26 cellular contexts compared by ENCODE assay signal in the genomic region with DNA sequence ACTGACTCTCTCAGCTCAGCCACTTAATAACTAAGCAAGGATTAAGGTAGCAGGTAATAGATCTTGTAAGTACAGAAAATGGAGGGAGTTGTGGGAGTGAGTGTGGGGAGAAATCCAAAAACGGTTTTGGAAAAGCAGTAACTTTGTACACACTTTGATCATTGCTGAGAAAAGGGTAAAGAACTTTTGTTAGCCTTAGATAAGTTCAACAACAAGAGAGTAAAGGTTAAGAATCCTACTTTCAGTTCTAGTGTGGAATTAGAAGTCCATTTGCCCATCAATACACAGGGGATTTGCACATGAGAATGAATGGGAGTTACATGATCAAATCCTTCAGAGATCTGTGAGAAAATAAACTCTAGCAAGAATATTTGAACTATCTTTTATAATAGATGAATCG.
DNase-seq lines count a peak whose midpoint lies in the region; TF ChIP-seq lines count a peak whose summit lies in the region.
"Had no signal": no experiment of that assay in that cellular context is flagged by ENCODE, and none has a peak within 500 bp of the region (broad histone marks: within the 10 kb centered on the region; RNA-seq: fewer than 3 reads in every experiment).

No MANE protein-coding gene starts in this region.

- H3K36me3 ChIP-seq in liver (ENCODE audit: control insufficient read depth in 4 of 4, insufficient read depth in 3 of 4, low read depth in 1 of 4, low read length in 3 of 4) (no peaks in the 10 kb centered on the region), neural progenitor cell (no peaks in the 10 kb centered on the region), spleen (no peaks in the 10 kb centered on the region), WERI-Rb-1 (no peaks in the 10 kb centered on the region)
- H3K36me3 ChIP-seq: MG63 had no signal

- H3K4me1 ChIP-seq in liver (ENCODE audit: control insufficient read depth in 4 of 4, insufficient read depth in 4 of 4, low read length in 3 of 4) (peaks cover 3 to 17% (median 13%) of the 10 kb centered on the region in 4 donors), neural progenitor cell (peaks cover 79% of the 10 kb centered on the region), spleen (no peaks in the 10 kb centered on the region)

- peaks cover 4% of the 10 kb centered on the region for H3K9me3 Mint-ChIP-seq in neural progenitor cell
- H3K9me3 Mint-ChIP-seq in type B pancreatic cell = peaks cover 5% of the 10 kb centered on the region

- H3K4me1 Mint-ChIP-seq in neural progenitor cell (peaks cover 46% of the 10 kb centered on the region), type B pancreatic cell (ENCODE audit: unreplicated experiment) (peaks cover 14% of the 10 kb centered on the region)
- H3K4me1 Mint-ChIP-seq: CD4-positive, alpha-beta memory T cell had no signal

- no peak overlapping the region for H2AFZ ChIP-seq in neural progenitor cell (replicated peaks)

- intact Hi-C loops in dorsolateral prefrontal cortex (cut with DNase I) = loop anchor here in 1 of 2 donors (10.0 kb wide), 2 partner anchors 146 to 296 kb away; no protein-coding TSS in a partner anchor
- intact Hi-C loops in spleen (cut with DNase I; ENCODE audit: low total_unique reads) = no loop called here

- H3K9me3 ChIP-seq in liver (ENCODE audit: control insufficient read depth in 4 of 4, low read length in 3 of 4) (no peaks in the 10 kb centered on the region), neural progenitor cell (ENCODE audit: low read depth) (no peaks in the 10 kb centered on the region), spleen (no peaks in the 10 kb centered on the region), WERI-Rb-1 (ENCODE audit: severe bottlenecking) (no peaks in the 10 kb centered on the region)
- H3K9me3 ChIP-seq: MG63 had no signal

- no peaks in the 10 kb centered on the region for H3K79me2 ChIP-seq in neural progenitor cell (ENCODE audit: low read depth)

- H3K27ac ChIP-seq in dorsolateral prefrontal cortex = peak overlapping the region; percentile 66 to 97 (median 91)
- no peak overlapping the region for H3K27ac ChIP-seq in liver (ENCODE audit: low read depth in 1 of 2, low read length in 2 of 2)
- no peak overlapping the region for H3K27ac ChIP-seq in neural progenitor cell
- H3K27ac ChIP-seq in spleen = no peak overlapping the region
- no peak overlapping the region for H3K27ac ChIP-seq in WERI-Rb-1

- 48% methylated on average over 2 of the region's 2 CpGs for WGBS in liver
- WGBS in spleen, 5 donors = 62 to 67% (median 67%) methylated on average over 2 of the region's 2 CpGs

- peaks cover 3% of the 10 kb centered on the region for H3K27me3 Mint-ChIP-seq in neural progenitor cell (ENCODE audit: insufficient read depth, low read depth)
- H3K27me3 Mint-ChIP-seq in type B pancreatic cell = no peaks in the 10 kb centered on the region
- H3K27me3 Mint-ChIP-seq: CD4-positive, alpha-beta memory T cell had no signal

- POLR2A ChIA-PET in HEK293T (lab: Yijun Ruan, JAX) = no interaction called here

- H3K27me3 ChIP-seq in dorsolateral prefrontal cortex = no peaks in the 10 kb centered on the region
- peaks cover 0 to 4% (median 0%) of the 10 kb centered on the region in 4 donors for H3K27me3 ChIP-seq in liver (ENCODE audit: control insufficient read depth in 4 of 4, insufficient read depth in 4 of 4, low read length in 3 of 4)
- no peaks in the 10 kb centered on the region for H3K27me3 ChIP-seq in neural progenitor cell
- no peaks in the 10 kb centered on the region for H3K27me3 ChIP-seq in spleen (replicated peaks in 1 of 7)
- H3K27me3 ChIP-seq in WERI-Rb-1 (ENCODE audit: insufficient read depth, low read depth, severe bottlenecking) = peaks cover 58% of the 10 kb centered on the region
- H3K27me3 ChIP-seq: MG63 had no signal

- no peak for TF ChIP-seq RAD21 in liver (IDR thresholded peaks at IDR 0.05)

- H3K27ac Mint-ChIP-seq in neural progenitor cell (peak overlapping the region; percentile 93), type B pancreatic cell (no peak overlapping the region)
- H3K27ac Mint-ChIP-seq: CD4-positive, alpha-beta memory T cell had no signal

- DNase-seq in dorsolateral prefrontal cortex = no peak
- no peak for DNase-seq in neural progenitor cell (ENCODE audit: low spot score)
- DNase-seq in type B pancreatic cell (ENCODE audit: extremely low spot score, unreplicated experiment) = no peak
- no peak for DNase-seq in HEK293T (ENCODE audit: extremely low spot score)
- DNase-seq in spleen = no peak
- no peak for DNase-seq in DMS53 (lab: John Stamatoyannopoulos, UW)
- no peak for DNase-seq in WERI-Rb-1
- DNase-seq: C1 segment of cervical spinal cord; CD4-positive, alpha-beta memory T cell; COR-L47; DMS79; EL; GF-D8; H7; IMR-90; KG1; MG63; NCI-H1105 treated with DMSO at 0.1 percent for 48 hours; NCI-H146; NCI-H1930; NCI-H2107; NCI-H524 treated with DMSO at 0.1 percent for 48 hours; NCI-H82; NK-92 treated with Interleukin-12 subunit alpha and Interleukin-12 subunit beta, amount 100 ng/mL, for 24 hours; PC-3 had no signal

- no peak for TF ChIP-seq POLR2A in spleen (IDR thresholded peaks at IDR 0.05)

- H3K36me3 Mint-ChIP-seq in neural progenitor cell = peaks cover 5% of the 10 kb centered on the region
- no peaks in the 10 kb centered on the region for H3K36me3 Mint-ChIP-seq in type B pancreatic cell
- H3K36me3 Mint-ChIP-seq: CD4-positive, alpha-beta memory T cell had no signal

- peaks cover 33% of the 10 kb centered on the region for H3F3A ChIP-seq in neural progenitor cell (ENCODE audit: low read depth)

- H3K4me3 ChIP-seq in dorsolateral prefrontal cortex (peak overlapping the region in 5 of 59 donors; percentile 8 to 48 (median 37)), liver (ENCODE audit: low read depth in 1 of 3, low read length in 3 of 3) (no peak overlapping the region), neural progenitor cell (no peak overlapping the region), spleen (no peak overlapping the region), WERI-Rb-1 (ENCODE audit: low read depth, low read length) (no peak overlapping the region)
- H3K4me3 ChIP-seq: MG63 had no signal

- H3K4me3 Mint-ChIP-seq in neural progenitor cell (peak overlapping the region; percentile 17), type B pancreatic cell (peak overlapping the region; percentile 53)
- H3K4me3 Mint-ChIP-seq: CD4-positive, alpha-beta memory T cell had no signal

- H3K9ac ChIP-seq in liver (ENCODE audit: low read depth in 1 of 2, low read length in 2 of 2) (no peak overlapping the region), neural progenitor cell (no peak overlapping the region)

- no peaks in the 10 kb centered on the region for H4K20me1 ChIP-seq in neural progenitor cell (ENCODE audit: low read depth)

- TF ChIP-seq CTCF in dorsolateral prefrontal cortex (IDR thresholded peaks at IDR 0.05 in 54 of 56, conservative IDR thresholded peaks at IDR 0.05 in 2 of 56; ENCODE audit: low read depth in 1 of 56, partially characterized antibody in 56 of 56) (no peak), liver (IDR thresholded peaks at IDR 0.05; ENCODE audit: low read depth, low read length, missing input control) (no peak), neural progenitor cell (IDR thresholded peaks at IDR 0.05) (no peak), type B pancreatic cell (conservative IDR thresholded peaks at IDR 0.05) (no peak), spleen (IDR thresholded peaks at IDR 0.05 in 8 of 11, conservative IDR thresholded peaks at IDR 0.05 in 3 of 11) (no peak), WERI-Rb-1 (IDR thresholded peaks at IDR 0.05; ENCODE audit: low read depth, low read length) (no peak)

- CTCF ChIA-PET in HEK293T (lab: Yijun Ruan, JAX) = no interaction called here

- peak overlapping the region; percentile 76 for H3K4me2 ChIP-seq in neural progenitor cell

TF ChIP-seq in HEK293T, 16 proteins besides CTCF, POLR2A, EP300 and RAD21:
- TF ChIP-seq SUZ12 (IDR thresholded peaks at IDR 0.05) (no peak), FOXK2 (IDR thresholded peaks at IDR 0.05) (no peak), CTBP1 (IDR thresholded peaks at IDR 0.05; ENCODE audit: borderline replicate concordance) (no peak), L3MBTL2 (conservative IDR thresholded peaks at IDR 0.05) (no peak), LEF1 (IDR thresholded peaks at IDR 0.05; ENCODE audit: borderline replicate concordance) (no peak), ELF4 (IDR thresholded peaks at IDR 0.05) (no peak), FOXM1 (IDR thresholded peaks at IDR 0.05; ENCODE audit: borderline replicate concordance) (no peak), HDGF (IDR thresholded peaks at IDR 0.05; ENCODE audit: borderline replicate concordance) (no peak), NFRKB (IDR thresholded peaks at IDR 0.05) (no peak), BHLHE40 (IDR thresholded peaks at IDR 0.05; ENCODE audit: borderline replicate concordance) (no peak), TARDBP (IDR thresholded peaks at IDR 0.05) (no peak), FOXA1 (IDR thresholded peaks at IDR 0.05) (no peak), SP1 (IDR thresholded peaks at IDR 0.05) (no peak), PKNOX1 (IDR thresholded peaks at IDR 0.05) (no peak), ARNT (IDR thresholded peaks at IDR 0.05) (no peak)
TF ChIP-seq in HEK293T: peak in this region for 0.

Comparison
In these comparisons a context has a peak if more than half of its experiments do, and no peak if none do; other contexts are left out.
1. H3K27ac ChIP-seq: peak in dorsolateral prefrontal cortex (59 of 59); none in liver (0 of 2), neural progenitor cell (single experiment), spleen (0 of 8) and WERI-Rb-1 (single experiment).